ENCODE assay signal across 22 cellular contexts in the genomic region with DNA sequence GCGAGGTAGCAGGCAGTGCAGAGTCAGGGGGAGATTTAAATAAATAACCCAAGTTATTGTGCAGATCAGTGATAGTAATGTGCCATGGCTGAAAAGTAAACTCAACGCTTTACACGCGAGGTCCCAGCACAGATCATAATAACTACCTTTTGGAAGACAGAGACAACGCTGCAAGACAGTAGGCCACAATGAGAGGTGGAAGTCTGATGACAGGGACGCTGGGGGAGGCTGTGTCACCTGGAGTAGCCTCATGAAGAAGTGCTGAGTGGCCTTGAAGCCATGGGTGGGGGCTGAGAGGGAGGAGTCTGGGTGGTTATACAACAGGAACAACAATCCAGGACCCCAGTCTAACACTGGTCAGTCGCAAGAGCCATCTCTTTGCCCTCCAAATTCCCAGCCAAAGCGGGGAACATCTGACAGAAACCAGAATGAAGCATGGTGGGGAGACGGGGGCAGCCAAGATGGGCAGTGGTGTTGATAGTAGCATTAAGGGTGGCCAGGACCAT. TPM values are rescaled to one million over a fixed set of nuclear protein-coding genes. Genes with fewer than 3 reads are reported as not detected.
"Had no signal": no experiment of that assay in that cellular context is flagged by ENCODE, and none has a peak within 500 bp of the region (broad histone marks: within the 10 kb centered on the region; RNA-seq: fewer than 3 reads in every experiment).

No MANE protein-coding gene starts in this region.

- H3K4me1 ChIP-seq: SJSA1 had no signal

- H3K27ac ChIP-seq: SJSA1, SK-N-MC had no signal

- H3K9me3 ChIP-seq: SJSA1 had no signal

- H3K4me3 ChIP-seq: SJSA1, SK-N-MC had no signal

- H3K36me3 ChIP-seq: SJSA1 had no signal

- DNase-seq: KBM-7, NCI-H1092, NCI-H1105 treated with DMSO at 0.1 percent for 48 hours, NCI-H1417 treated with DMSO at 0.1 percent for 48 hours, NCI-H146, NCI-H1694 treated with DMSO at 0.1 percent for 48 hours, NCI-H1930, NCI-H2081, NCI-H2107, NCI-H2227 treated with DMSO at 0.1 percent for 48 hours, NCI-H510A, NCI-H524 treated with DMSO at 0.1 percent for 48 hours, NCI-H69, NCI-H774, Right ventricle myocardium superior, RPMI8226, SIG-M5, SW 1271 had no signal

RNA-seq across cellular contexts. Expression of a gene that starts 28.2 kb away (rescaled TPM):
- total RNA-seq: HT-29, MCF 10A, SJSA1 had no signal
